Comparison of ENCODE assay signal across 20 cellular contexts in genomic region chr4:3637326-3638016, GRCh38.
DNase-seq lines count a peak whose midpoint lies in the region; ATAC-seq and TF ChIP-seq lines count a peak whose summit lies in the region.
"Had no signal": no experiment of that assay in that cellular context is flagged by ENCODE, and none has a peak within 500 bp of the region (broad histone marks: within the 10 kb centered on the region; RNA-seq: fewer than 3 reads in every experiment).

No MANE protein-coding gene starts in this region.

- no peak overlapping the region for H4K91ac ChIP-seq in H9 (ENCODE audit: insufficient read length, low read depth, low read length)

- no peak for TF ChIP-seq CTCF in body of pancreas (IDR thresholded peaks at IDR 0.05)
- no peak for TF ChIP-seq CTCF in lower lobe of right lung (IDR thresholded peaks at IDR 0.05)
- TF ChIP-seq CTCF in H9 (conservative IDR thresholded peaks at IDR 0.05): no peak

- H2AFZ ChIP-seq in H9 (ENCODE audit: low read length): no peak overlapping the region

- no peak overlapping the region for H3K14ac ChIP-seq in H9 (ENCODE audit: insufficient read depth, low read length)

- no peaks in the 10 kb centered on the region; a peak in 1 of 4 replicates for H3K4me1 Mint-ChIP-seq in H9

- H3K9me3 ChIP-seq in BLaER1 treated with 17β-estradiol and CSF1 and Interleukin-3, amounts not matched to agents 10 nM and 100 nM (replicated peaks in 1 of 11): peaks cover 17 to 44% (median 34%) of the 10 kb centered on the region in 11 experiments
- H3K9me3 ChIP-seq in body of pancreas: no peaks in the 10 kb centered on the region
- H3K9me3 ChIP-seq in lower lobe of right lung: no peaks in the 10 kb centered on the region
- H3K9me3 ChIP-seq in H9 (ENCODE audit: control insufficient read depth, low read depth, low read length): no peaks in the 10 kb centered on the region

- H3K4me3 ChIP-seq in BLaER1 treated with 17β-estradiol and CSF1 and Interleukin-3, amounts not matched to agents 10 nM and 100 nM: peak overlapping the region in 1 of 10 experiments; percentile 13; a peak in 1 of 20 replicates
- no peak overlapping the region for H3K4me3 ChIP-seq in body of pancreas
- no peak overlapping the region for H3K4me3 ChIP-seq in lower lobe of right lung

- ATAC-seq in body of pancreas (peak; percentile 15), lower lobe of right lung (no peak), HG02973 (IDR thresholded peaks at IDR 0.05; ENCODE audit: unreplicated experiment) (no peak)
- ATAC-seq: HepG2, Panc1 had no signal

- H3K27ac Mint-ChIP-seq in H9: no peak overlapping the region; a peak in 1 of 7 replicates
- H3K27ac Mint-ChIP-seq: CD4-positive, alpha-beta T cell had no signal

- H3K23ac ChIP-seq in H9 (ENCODE audit: insufficient read length, low read depth, low read length): no peak overlapping the region

- H3K23me2 ChIP-seq in H9 (ENCODE audit: insufficient read length, low read depth, low read length, poor library complexity, severe bottlenecking): no peaks in the 10 kb centered on the region

- 0 out of 22 replicates have a peak overlapping the region, but pooled peaks of 1 of the 11 experiments have one; percentile 15 for H3K27ac ChIP-seq in BLaER1 treated with 17β-estradiol and CSF1 and Interleukin-3, amounts not matched to agents 10 nM and 100 nM
- H3K27ac ChIP-seq in body of pancreas (peak overlapping the region in 1 of 4 donors; percentile 35), lower lobe of right lung (no peak overlapping the region), H9 (ENCODE audit: insufficient read length, low read depth, low read length) (no peak overlapping the region)
- H3K27ac ChIP-seq: KMS-11 had no signal

- H2BK5ac ChIP-seq in H9 (ENCODE audit: insufficient read length, low read length): no peak overlapping the region

- H3K9ac ChIP-seq in BLaER1 treated with 17β-estradiol and CSF1 and Interleukin-3, amounts not matched to agents 10 nM and 100 nM: no peak overlapping the region
- H3K9ac ChIP-seq in H9 (ENCODE audit: extremely low read depth, insufficient read length, low read length): no peak overlapping the region
- H3K9ac ChIP-seq: KMS-11 had no signal

- no peaks in the 10 kb centered on the region for H3K27me3 ChIP-seq in BLaER1 treated with 17β-estradiol and CSF1 and Interleukin-3, amounts not matched to agents 10 nM and 100 nM
- H3K27me3 ChIP-seq in body of pancreas (no peaks in the 10 kb centered on the region), lower lobe of right lung (ENCODE audit: low read depth) (no peaks in the 10 kb centered on the region), H9 (ENCODE audit: insufficient read depth, low read length) (no peaks in the 10 kb centered on the region)

- H4K20me1 ChIP-seq in BLaER1 treated with 17β-estradiol and CSF1 and Interleukin-3, amounts not matched to agents 10 nM and 100 nM: no peaks in the 10 kb centered on the region
- H4K20me1 ChIP-seq in H9 (ENCODE audit: control insufficient read depth, insufficient read depth, insufficient read length): no peaks in the 10 kb centered on the region

- H3T11ph ChIP-seq in H9 (ENCODE audit: low read length): no peak overlapping the region

- H2BK120ac ChIP-seq in H9 (ENCODE audit: low read depth, low read length, poor library complexity, severe bottlenecking): no peak overlapping the region

- H4K8ac ChIP-seq in H9 (replicated peaks; ENCODE audit: insufficient read length, low read depth, low read length): no peak overlapping the region

- H3K9me3 Mint-ChIP-seq in H9: peaks cover 11 to 13% of the 10 kb centered on the region in 2 experiments
- H3K9me3 Mint-ChIP-seq: CD4-positive, alpha-beta T cell had no signal

- H3K4ac ChIP-seq in H9 (ENCODE audit: low read depth, low read length): no peak overlapping the region

- H3K79me1 ChIP-seq in H9 (ENCODE audit: insufficient read depth, low read depth, low read length, poor library complexity, severe bottlenecking): no peaks in the 10 kb centered on the region

- H3K56ac ChIP-seq in H9 (ENCODE audit: insufficient read length, low read depth, low read length): no peak overlapping the region

- peak overlapping the region; percentile 56 to 92 (median 81); a peak in 20 of 22 replicates for H3K4me2 ChIP-seq in BLaER1 treated with 17β-estradiol and CSF1 and Interleukin-3, amounts not matched to agents 10 nM and 100 nM
- H3K4me2 ChIP-seq in H9 (ENCODE audit: insufficient read depth, insufficient read length, low read length): no peak overlapping the region
- H3K4me2 ChIP-seq: KMS-11 had no signal

- DNase-seq in body of pancreas: peak in 2 of 4 donors; percentile 31 to 46
- DNase-seq in lower lobe of right lung: peak; percentile 40
- DNase-seq in putamen (ENCODE audit: low spot score): peak; percentile 32
- no peak for DNase-seq in NCI-H2107 (lab: John Stamatoyannopoulos, UW)
- DNase-seq in kidney glomerular epithelial cell (lab: John Stamatoyannopoulos, UW): no peak
- DNase-seq in H9: no peak
- DNase-seq: CD4-positive, alpha-beta T cell; DMS79; MM.1S; NCI-H1105; NCI-H1694 treated with DMSO at 0.1 percent for 48 hours; NCI-H2171; NCI-H446 treated with DMSO at 0.1 percent for 48 hours; NCI-H774; SHP77 had no signal

- peaks cover 45 to 63% (median 60%) of the 10 kb centered on the region in 10 experiments for H3K4me1 ChIP-seq in BLaER1 treated with 17β-estradiol and CSF1 and Interleukin-3, amounts not matched to agents 10 nM and 100 nM
- H3K4me1 ChIP-seq in body of pancreas (no peaks in the 10 kb centered on the region), lower lobe of right lung (no peaks in the 10 kb centered on the region), H9 (ENCODE audit: insufficient read depth, low read length) (no peaks in the 10 kb centered on the region)

- no peaks in the 10 kb centered on the region for H3K79me2 ChIP-seq in H9 (ENCODE audit: insufficient read depth, low read length)

- intact Hi-C loops in body of pancreas (cut with DNase I) (no loop called here), lower lobe of right lung (cut with DNase I) (no loop called here)

- no peak overlapping the region for H2BK12ac ChIP-seq in H9 (ENCODE audit: insufficient read length, low read depth, low read length)

- H2AK5ac ChIP-seq in H9 (ENCODE audit: insufficient read length, low read length): no peak overlapping the region

- no peak for TF ChIP-seq POLR2A in body of pancreas (IDR thresholded peaks at IDR 0.05)

- H2BK20ac ChIP-seq in H9 (ENCODE audit: low read depth, low read length, poor library complexity, severe bottlenecking): no peak overlapping the region

- WGBS in body of pancreas, 2 donors: 69 to 79% methylated on average over 19 of the region's 19 CpGs
- no CpG with 5 or more reads among the region's 19 CpGs for WGBS in H9 (ENCODE audit: extremely low coverage, insufficient read length, low lambda C conversion rate)

- no peak overlapping the region for H3K4me3 Mint-ChIP-seq in H9
- H3K4me3 Mint-ChIP-seq: CD4-positive, alpha-beta T cell had no signal

- peaks cover 0 to 6% (median 0%) of the 10 kb centered on the region in 11 experiments; a peak in 1 of 22 replicates for H3K36me3 ChIP-seq in BLaER1 treated with 17β-estradiol and CSF1 and Interleukin-3, amounts not matched to agents 10 nM and 100 nM
- no peaks in the 10 kb centered on the region for H3K36me3 ChIP-seq in body of pancreas (replicated peaks in 1 of 2; ENCODE audit: insufficient read depth in 1 of 2, low read depth in 2 of 2)
- H3K36me3 ChIP-seq in lower lobe of right lung: no peaks in the 10 kb centered on the region

- no peak overlapping the region for H3K18ac ChIP-seq in H9 (ENCODE audit: insufficient read length, low read depth, low read length)

- peaks cover 44% of the 10 kb centered on the region for H3K27me3 Mint-ChIP-seq in H9 (ENCODE audit: low read depth)
- H3K27me3 Mint-ChIP-seq: CD4-positive, alpha-beta T cell had no signal

- H2BK15ac ChIP-seq in H9 (ENCODE audit: low read depth, low read length): no peak overlapping the region

- no peak overlapping the region for H4K5ac ChIP-seq in H9 (ENCODE audit: insufficient read length, low read depth, low read length)

- peaks cover 0 to 5% (median 3%) of the 10 kb centered on the region in 3 experiments; a peak in 4 of 7 replicates for H3K36me3 Mint-ChIP-seq in H9 (ENCODE audit: insufficient read depth in 1 of 3, low read depth in 3 of 3)

Comparison
In these comparisons a context has a peak if more than half of its experiments do, and no peak if none do; other contexts are left out.
1. DNase-seq: peak in lower lobe of right lung (single experiment) and putamen (single experiment); none in NCI-H2107 (single experiment), kidney glomerular epithelial cell (single experiment) and H9 (single experiment).